Comparison of ENCODE assay signal across 1 cellular context in the genomic region with DNA sequence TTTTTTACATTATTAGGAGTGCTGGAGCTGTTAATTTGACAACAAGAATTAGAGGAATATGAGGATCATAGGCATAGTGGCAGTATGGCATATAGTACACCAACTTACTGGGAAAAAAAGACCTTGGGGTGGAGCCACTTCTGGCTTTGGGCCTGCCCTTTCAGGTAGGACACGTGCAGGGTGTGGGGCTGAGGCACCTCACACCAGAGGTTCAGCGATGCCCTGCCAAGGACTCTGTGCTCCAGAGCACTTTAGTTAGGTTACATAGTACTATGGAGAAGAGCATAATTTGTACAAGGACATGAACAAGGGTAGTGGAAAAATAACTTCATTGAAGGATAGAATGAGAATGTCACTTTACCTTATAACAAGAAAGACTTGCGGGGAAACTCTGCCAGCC.
TF ChIP-seq lines count a peak whose summit lies in the region.

No MANE protein-coding gene starts in this region.

TF ChIP-seq in GM23338, 12 proteins besides CTCF, POLR2A, EP300 and RAD21:
- TF ChIP-seq REST (IDR thresholded peaks at IDR 0.05; ENCODE audit: unreplicated experiment): no peak
- TF ChIP-seq, protein P1, sequence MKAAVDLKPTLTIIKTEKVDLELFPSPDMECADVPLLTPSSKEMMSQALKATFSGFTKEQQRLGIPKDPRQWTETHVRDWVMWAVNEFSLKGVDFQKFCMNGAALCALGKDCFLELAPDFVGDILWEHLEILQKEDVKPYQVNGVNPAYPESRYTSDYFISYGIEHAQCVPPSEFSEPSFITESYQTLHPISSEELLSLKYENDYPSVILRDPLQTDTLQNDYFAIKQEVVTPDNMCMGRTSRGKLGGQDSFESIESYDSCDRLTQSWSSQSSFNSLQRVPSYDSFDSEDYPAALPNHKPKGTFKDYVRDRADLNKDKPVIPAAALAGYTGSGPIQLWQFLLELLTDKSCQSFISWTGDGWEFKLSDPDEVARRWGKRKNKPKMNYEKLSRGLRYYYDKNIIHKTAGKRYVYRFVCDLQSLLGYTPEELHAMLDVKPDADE (IDR thresholded peaks at IDR 0.05): no peak
- TF ChIP-seq NANOG (IDR thresholded peaks at IDR 0.05; ENCODE audit: borderline replicate concordance): no peak
- TF ChIP-seq CREB1 (CRISPR knock-in tag; IDR thresholded peaks at IDR 0.05; ENCODE audit: low read depth): no peak
- TF ChIP-seq EZH2phosphoT487 (IDR thresholded peaks at IDR 0.05; ENCODE audit: unreplicated experiment): no peak
- no peak for TF ChIP-seq EZH2 (IDR thresholded peaks at IDR 0.05; ENCODE audit: low read depth, unreplicated experiment)
- TF ChIP-seq POLR2AphosphoS5 (IDR thresholded peaks at IDR 0.05; ENCODE audit: low read depth): no peak
- no peak for TF ChIP-seq ZNF114 (CRISPR knock-in tag; IDR thresholded peaks at IDR 0.05)
- TF ChIP-seq ZNF462 (CRISPR knock-in tag; IDR thresholded peaks at IDR 0.05): no peak
- no peak for TF ChIP-seq STAT1 (IDR thresholded peaks at IDR 0.05; ENCODE audit: unreplicated experiment)
- TF ChIP-seq ZNF331 (CRISPR knock-in tag; IDR thresholded peaks at IDR 0.05; ENCODE audit: low read depth): no peak
